27 cellular contexts compared by ENCODE assay signal in genomic region chr7:111388016-111388415, GRCh38.
"Had no signal": no experiment of that assay in that cellular context is flagged by ENCODE, and none has a peak within 500 bp of the region (broad histone marks: within the 10 kb centered on the region; RNA-seq: fewer than 3 reads in every experiment).

No MANE protein-coding gene starts in this region.

- ATAC-seq: stimulated activated effector memory CD8-positive, alpha-beta T cell treated with anti-CD3 and anti-CD28 coated beads, Interleukin-12 subunit alpha, Interleukin-12 subunit beta, amount 100 ng/mL, for 72 hours; stimulated activated naive CD8-positive, alpha-beta T cell treated with anti-CD3 and anti-CD28 coated beads, Interleukin-15, amount 100 ng/mL, for 72 hours; stimulated activated naive CD8-positive, alpha-beta T cell treated with anti-CD3 and anti-CD28 coated beads, Interleukin-15, Interleukin-2, amounts not matched to agents 100 U/mL and 50 U/mL, for 24 hours; upper lobe of right lung had no signal

- H3K4me1 ChIP-seq: stomach, thyroid gland, transverse colon, uterus had no signal

- H3K36me3 Mint-ChIP-seq: stimulated activated effector memory CD8-positive, alpha-beta T cell treated with anti-CD3 and anti-CD28 coated beads, Interleukin-12 subunit alpha, Interleukin-12 subunit beta, amount 100 ng/mL, for 72 hours had no signal

- H3K27ac Mint-ChIP-seq: stimulated activated effector memory CD8-positive, alpha-beta T cell treated with anti-CD3 and anti-CD28 coated beads, Interleukin-12 subunit alpha, Interleukin-12 subunit beta, amount 100 ng/mL, for 72 hours; stimulated activated naive B cell treated with anti-CD40 and anti-IgM and Interleukin-4, amounts not matched to agents 10 μg/mL and 1 μg/mL and 100 μg/mL, for 72 hours; stimulated activated naive CD8-positive, alpha-beta T cell treated with anti-CD3 and anti-CD28 coated beads, Interleukin-15, amount 100 ng/mL, for 72 hours; stimulated activated naive CD8-positive, alpha-beta T cell treated with anti-CD3 and anti-CD28 coated beads, Interleukin-15, Interleukin-2, amounts not matched to agents 100 ng/mL and 50 ng/mL, for 24 hours; type B pancreatic cell had no signal

- H3K4me3 Mint-ChIP-seq: stimulated activated effector memory CD8-positive, alpha-beta T cell treated with anti-CD3 and anti-CD28 coated beads, Interleukin-12 subunit alpha, Interleukin-12 subunit beta, amount 100 ng/mL, for 72 hours; stimulated activated naive B cell treated with anti-CD40 and anti-IgM and Interleukin-4, amounts not matched to agents 10 μg/mL and 1 μg/mL and 100 μg/mL, for 72 hours; stimulated activated naive CD8-positive, alpha-beta T cell treated with anti-CD3 and anti-CD28 coated beads, Interleukin-15, amount 100 ng/mL, for 72 hours; stimulated activated naive CD8-positive, alpha-beta T cell treated with anti-CD3 and anti-CD28 coated beads, Interleukin-15, Interleukin-2, amounts not matched to agents 100 ng/mL and 50 ng/mL, for 24 hours; type B pancreatic cell had no signal

- H3K4me3 ChIP-seq: stomach, suprapubic skin, testis, thoracic aorta, thyroid gland, tibial artery, tibial nerve, transverse colon, upper lobe of left lung, upper lobe of right lung, uterus, vagina had no signal

- H3K27me3 ChIP-seq: stomach, suprapubic skin, testis, thyroid gland, tibial artery, tibial nerve, transverse colon, upper lobe of left lung, upper lobe of right lung, uterus, vagina had no signal

- DNase-seq: stimulated activated CD4-positive, alpha-beta T cell treated with anti-CD3 and anti-CD28 coated beads, Interleukin-2, amount 100 ng/mL, for 48 hours; stimulated activated CD4-positive, alpha-beta T cell treated with anti-CD3 and anti-CD28 coated beads, Interleukin-4, amount 100 ng/mL, for 1 hour; stimulated activated CD4-positive, alpha-beta T cell treated with anti-CD3 and anti-CD28 coated beads, Interleukin-4, amount 100 ng/mL, for 24 hours; stimulated activated CD4-positive, alpha-beta T cell treated with anti-CD3 and anti-CD28 coated beads, Interleukin-4, amount 100 ng/mL, for 4 hours; stimulated activated CD8-positive, alpha-beta memory T cell treated with anti-CD3 and anti-CD28 coated beads, Interleukin-4, amount 100 ng/mL, for 48 hours; stimulated activated naive B cell treated with anti-CD40 and anti-IgM and Interleukin-4, amounts not matched to agents 10 μg/mL and 1 μg/mL and 100 μg/mL, for 72 hours; stimulated activated naive CD4-positive, alpha-beta T cell; stimulated activated naive CD4-positive, alpha-beta T cell treated with Interleukin-2 at 50 U/mL for 16 hours; stimulated activated naive CD8-positive, alpha-beta T cell treated with anti-CD3 and anti-CD28 coated beads, Interleukin-15, amount 100 ng/mL, for 72 hours; stimulated activated naive CD8-positive, alpha-beta T cell treated with anti-CD3 and anti-CD28 coated beads, Interleukin-15, Interleukin-2, amounts not matched to agents 100 U/mL and 50 U/mL, for 24 hours; stomach; substantia nigra; testis; thyroid gland; tibial artery; transverse colon; trophoblast cell; upper lobe of left lung; upper lobe of right lung; uterus had no signal

- H3K36me3 ChIP-seq: stomach, suprapubic skin, thoracic aorta, thyroid gland, tibial artery, tibial nerve, transverse colon, upper lobe of left lung, upper lobe of right lung, uterus, vagina had no signal

- H3K4me1 Mint-ChIP-seq: stimulated activated effector memory CD8-positive, alpha-beta T cell treated with anti-CD3 and anti-CD28 coated beads, Interleukin-12 subunit alpha, Interleukin-12 subunit beta, amount 100 ng/mL, for 72 hours; stimulated activated naive CD8-positive, alpha-beta T cell treated with anti-CD3 and anti-CD28 coated beads, Interleukin-15, amount 100 ng/mL, for 72 hours had no signal

- H3K9me3 ChIP-seq: stomach, suprapubic skin, testis, thoracic aorta, thyroid gland, tibial artery, tibial nerve, transverse colon, upper lobe of left lung, upper lobe of right lung, uterus, vagina had no signal

- H3K27me3 Mint-ChIP-seq: stimulated activated naive B cell treated with anti-CD40 and anti-IgM and Interleukin-4, amounts not matched to agents 10 μg/mL and 1 μg/mL and 100 μg/mL, for 72 hours; stimulated activated naive CD8-positive, alpha-beta T cell treated with anti-CD3 and anti-CD28 coated beads, Interleukin-15, amount 100 ng/mL, for 72 hours; stimulated activated naive CD8-positive, alpha-beta T cell treated with anti-CD3 and anti-CD28 coated beads, Interleukin-15, Interleukin-2, amounts not matched to agents 100 ng/mL and 50 ng/mL, for 24 hours; type B pancreatic cell had no signal

- H3K27ac ChIP-seq: stomach, suprapubic skin, thoracic aorta, thyroid gland, tibial artery, transverse colon, upper lobe of left lung, upper lobe of right lung, uterus, vagina had no signal
